Comparison of ENCODE assay signal across 15 cellular contexts in genomic region chr14:45972416-45972815, GRCh38.
DNase-seq lines count a peak whose midpoint lies in the region; TF ChIP-seq lines count a peak whose summit lies in the region.
"Had no signal": no experiment of that assay in that cellular context is flagged by ENCODE, and none has a peak within 500 bp of the region (broad histone marks: within the 10 kb centered on the region; RNA-seq: fewer than 3 reads in every experiment).

No MANE protein-coding gene starts in this region.

- POLR2A ChIA-PET in activated CD4-positive, alpha-beta memory T cell treated with anti-CD3 and anti-CD28 coated beads for 36 hours (lab: Charles Lee): no interaction called here
- POLR2A ChIA-PET in RWPE1 (lab: Yijun Ruan, JAX; ENCODE audit: low non-redundant PET): no interaction called here

- WGBS in prostate gland: 39% methylated on average over 4 of the region's 4 CpGs

- no peaks in the 10 kb centered on the region for H3K4me1 Mint-ChIP-seq in activated CD4-positive, alpha-beta memory T cell treated with anti-CD3 and anti-CD28 coated beads for 36 hours (ENCODE audit: low read depth)

- no peak for TF ChIP-seq CTCF in BE2C (IDR thresholded peaks at IDR 0.05; ENCODE audit: low read depth, low read length)
- TF ChIP-seq CTCF in RWPE1 (conservative IDR thresholded peaks at IDR 0.05; ENCODE audit: low read depth): no peak
- TF ChIP-seq CTCF in prostate gland (IDR thresholded peaks at IDR 0.05): no peak

- H3K36me3 ChIP-seq in BE2C (no peaks in the 10 kb centered on the region), prostate gland (no peaks in the 10 kb centered on the region)
- H3K36me3 ChIP-seq: HAP-1 had no signal

- no peak overlapping the region for H3K4me3 Mint-ChIP-seq in activated CD4-positive, alpha-beta memory T cell treated with anti-CD3 and anti-CD28 coated beads for 36 hours
- H3K4me3 Mint-ChIP-seq: CD4-positive, alpha-beta T cell; HFFc6 had no signal

- H3K4me1 ChIP-seq in BE2C: peaks cover 23% of the 10 kb centered on the region
- no peaks in the 10 kb centered on the region for H3K4me1 ChIP-seq in prostate gland (replicated peaks)
- H3K4me1 ChIP-seq: HAP-1 had no signal

- H3K27me3 Mint-ChIP-seq in activated CD4-positive, alpha-beta memory T cell treated with anti-CD3 and anti-CD28 coated beads for 36 hours: no peaks in the 10 kb centered on the region
- H3K27me3 Mint-ChIP-seq: CD4-positive, alpha-beta T cell had no signal

- DNase-seq in BE2C (peak; percentile 62), DMS153 treated with DMSO at 0.1 percent for 48 hours (lab: John Stamatoyannopoulos, UW; ENCODE audit: unreplicated experiment) (peak; percentile 57), NCI-H1930 (lab: John Stamatoyannopoulos, UW) (peak; percentile 18 to 27), retina (peak; percentile 44), RWPE1 (ENCODE audit: low spot score) (no peak), prostate gland (ENCODE audit: low spot score) (no peak)
- no peak for DNase-seq in activated CD4-positive, alpha-beta memory T cell treated with anti-CD3 and anti-CD28 coated beads for 36 hours
- DNase-seq: ACHN; C1 segment of cervical spinal cord; CD4-positive, alpha-beta T cell; DND-41; GDM1; GOT3; HFFc6 had no signal

- no peak for TF ChIP-seq POLR2A in prostate gland (IDR thresholded peaks at IDR 0.05)

- H3K36me3 Mint-ChIP-seq in activated CD4-positive, alpha-beta memory T cell treated with anti-CD3 and anti-CD28 coated beads for 36 hours: no peaks in the 10 kb centered on the region

- H3K27me3 ChIP-seq in BE2C (no peaks in the 10 kb centered on the region), prostate gland (replicated peaks; ENCODE audit: insufficient read depth) (no peaks in the 10 kb centered on the region)

- peaks cover 8% of the 10 kb centered on the region for H3K9me3 Mint-ChIP-seq in activated CD4-positive, alpha-beta memory T cell treated with anti-CD3 and anti-CD28 coated beads for 36 hours

- intact Hi-C loops in activated CD4-positive, alpha-beta memory T cell treated with anti-CD3 and anti-CD28 coated beads for 36 hours (cut with micrococcal nuclease): no loop called here
- intact Hi-C loops in prostate gland (cut with DNase I): no loop called here

- no peaks in the 10 kb centered on the region for H3K9me3 ChIP-seq in BE2C
- no peaks in the 10 kb centered on the region for H3K9me3 ChIP-seq in prostate gland
- H3K9me3 ChIP-seq: HAP-1 had no signal

- H3K27ac Mint-ChIP-seq in activated CD4-positive, alpha-beta memory T cell treated with anti-CD3 and anti-CD28 coated beads for 36 hours: no peak overlapping the region
- H3K27ac Mint-ChIP-seq: CD4-positive, alpha-beta T cell; HFFc6 had no signal

- CTCF ChIA-PET in activated CD4-positive, alpha-beta memory T cell treated with anti-CD3 and anti-CD28 coated beads for 36 hours (lab: Charles Lee): no interaction called here
- CTCF ChIA-PET in RWPE1 (lab: Yijun Ruan, JAX): no interaction called here

- H3K27ac ChIP-seq in RWPE1 (no peak overlapping the region), prostate gland (no peak overlapping the region)

- no peak overlapping the region for H3K4me3 ChIP-seq in BE2C (ENCODE audit: low read depth, low read length)
- H3K4me3 ChIP-seq in prostate gland: no peak overlapping the region
- H3K4me3 ChIP-seq: HAP-1 had no signal

Comparison
In these comparisons a context has a peak if more than half of its experiments do, and no peak if none do; other contexts are left out.
1. DNase-seq: peak in BE2C (single experiment), DMS153 treated with DMSO at 0.1 percent for 48 hours (single experiment), NCI-H1930 (2 of 2) and retina (single experiment); none in activated CD4-positive, alpha-beta memory T cell treated with anti-CD3 and anti-CD28 coated beads for 36 hours (single experiment), RWPE1 (single experiment) and prostate gland (single experiment).